14 cellular contexts compared by ENCODE assay signal in the genomic region with DNA sequence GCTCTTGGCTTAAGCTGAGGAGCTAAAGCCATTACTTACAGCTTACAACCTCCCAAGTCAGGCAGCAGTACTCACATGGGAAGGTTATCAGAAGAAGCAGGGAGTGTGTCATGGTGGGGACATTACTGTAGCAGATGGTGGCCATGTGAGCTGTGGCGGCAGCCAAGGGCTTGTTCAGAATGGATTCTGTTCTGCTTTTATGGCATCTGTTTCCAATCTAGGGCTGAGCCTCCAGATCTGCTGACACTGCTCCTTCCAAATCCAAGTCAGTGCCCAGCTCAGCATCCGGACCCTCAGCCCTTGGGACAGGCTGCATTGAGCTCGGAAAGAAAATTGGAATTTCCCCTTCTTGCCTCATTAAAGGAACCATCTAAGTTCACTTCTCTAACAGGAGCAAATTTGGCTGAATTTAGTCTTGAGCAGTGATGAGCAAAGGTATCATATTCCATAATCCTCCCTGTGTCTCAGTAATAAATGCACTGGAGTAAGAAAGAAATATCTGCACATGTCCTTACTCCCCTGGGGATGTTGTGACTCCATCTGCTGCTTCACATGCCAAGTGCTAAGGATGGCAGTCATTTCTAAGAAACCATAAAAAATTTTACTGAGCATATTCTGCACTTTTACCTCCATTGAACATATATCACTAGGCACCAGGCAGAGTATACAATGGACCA.
DNase-seq lines count a peak whose midpoint lies in the region; ATAC-seq and TF ChIP-seq lines count a peak whose summit lies in the region.
"Had no signal": no experiment of that assay in that cellular context is flagged by ENCODE, and none has a peak within 500 bp of the region (broad histone marks: within the 10 kb centered on the region; RNA-seq: fewer than 3 reads in every experiment).

No MANE protein-coding gene starts in this region.

- H3K36me3 ChIP-seq in WERI-Rb-1, result no peaks in the 10 kb centered on the region
- H3K36me3 ChIP-seq: breast epithelium, neutrophil had no signal

- intact Hi-C loops in left ventricle myocardium superior (cut with micrococcal nuclease), result loop anchor here (10.0 kb wide), 1 partner anchor 138 kb away; no protein-coding TSS in a partner anchor
- intact Hi-C loops in activated CD4-positive, alpha-beta T cell treated with anti-CD3 and anti-CD28 coated beads for 36 hours (cut with DNase I, micrococcal nuclease), result no loop called here

- DNase-seq in GM04504 (ENCODE audit: low read depth) (peak; percentile 78), WERI-Rb-1 (peak; percentile 35), left ventricle myocardium superior (peak; percentile 80), stromal cell of bone marrow (ENCODE audit: low read depth) (peak; percentile 79), NCI-H345 treated with DMSO at 0.1 percent for 48 hours (lab: John Stamatoyannopoulos, UW; ENCODE audit: unreplicated experiment) (no peak)
- no peak for DNase-seq in activated CD4-positive, alpha-beta T cell treated with anti-CD3 and anti-CD28 coated beads for 36 hours
- DNase-seq in activated effector memory CD4-positive, alpha-beta T cell treated with anti-CD3 and anti-CD28 coated beads, Interleukin-2, amount 50 U/mL, for 16 hours, result no peak
- DNase-seq: activated CD4-positive, alpha-beta T cell treated with anti-CD3 and anti-CD28 coated beads for 4 hours; NCI-H69 had no signal

- ATAC-seq in left ventricle myocardium superior (peak; percentile 96), GM19023 (IDR thresholded peaks at IDR 0.05; ENCODE audit: unreplicated experiment) (no peak)
- no peak for ATAC-seq in activated CD4-positive, alpha-beta T cell treated with anti-CD3 and anti-CD28 coated beads for 36 hours
- ATAC-seq: activated T-helper 17 cell treated with anti-CD3 and anti-CD28 coated beads, Interleukin-2, amount 50 U/mL, for 72 hours; stimulated activated memory B cell treated with anti-CD40 and anti-IgM and Interleukin-4, amounts not matched to agents 10 μg/mL and 1 μg/mL and 100 μg/mL, for 72 hours had no signal

- H3K9me3 ChIP-seq in WERI-Rb-1 (ENCODE audit: severe bottlenecking), result no peaks in the 10 kb centered on the region
- H3K9me3 ChIP-seq: breast epithelium had no signal

- H3K27ac ChIP-seq in WERI-Rb-1, result no peak overlapping the region
- H3K27ac ChIP-seq: neutrophil had no signal

- TF ChIP-seq CTCF in WERI-Rb-1 (IDR thresholded peaks at IDR 0.05; ENCODE audit: low read depth, low read length), result no peak

- peaks cover 3% of the 10 kb centered on the region for H3K4me1 Mint-ChIP-seq in activated CD4-positive, alpha-beta T cell treated with anti-CD3 and anti-CD28 coated beads for 36 hours
- H3K4me1 Mint-ChIP-seq: stimulated activated memory B cell treated with anti-CD40 and anti-IgM and Interleukin-4, amounts not matched to agents 10 μg/mL and 1 μg/mL and 100 μg/mL, for 72 hours had no signal

- CTCF ChIA-PET in activated CD4-positive, alpha-beta T cell treated with anti-CD3 and anti-CD28 coated beads for 36 hours (lab: Charles Lee), result no interaction called here

- H3K4me3 ChIP-seq in WERI-Rb-1 (ENCODE audit: low read depth, low read length), result no peak overlapping the region

- no peaks in the 10 kb centered on the region for H3K36me3 Mint-ChIP-seq in activated CD4-positive, alpha-beta T cell treated with anti-CD3 and anti-CD28 coated beads for 36 hours (ENCODE audit: low read depth)
- H3K36me3 Mint-ChIP-seq: stimulated activated memory B cell treated with anti-CD40 and anti-IgM and Interleukin-4, amounts not matched to agents 10 μg/mL and 1 μg/mL and 100 μg/mL, for 72 hours had no signal

- no peaks in the 10 kb centered on the region for H3K27me3 ChIP-seq in WERI-Rb-1 (ENCODE audit: insufficient read depth, low read depth, severe bottlenecking)
- H3K27me3 ChIP-seq: breast epithelium had no signal

- no peak overlapping the region for H3K4me3 Mint-ChIP-seq in activated CD4-positive, alpha-beta T cell treated with anti-CD3 and anti-CD28 coated beads for 36 hours
- H3K4me3 Mint-ChIP-seq: activated T-helper 17 cell treated with anti-CD3 and anti-CD28 coated beads, Interleukin-2, amount 50 U/mL, for 72 hours; stimulated activated memory B cell treated with anti-CD40 and anti-IgM and Interleukin-4, amounts not matched to agents 10 μg/mL and 1 μg/mL and 100 μg/mL, for 72 hours had no signal

- H3K27me3 Mint-ChIP-seq in activated CD4-positive, alpha-beta T cell treated with anti-CD3 and anti-CD28 coated beads for 36 hours, result peaks cover 21% of the 10 kb centered on the region

- peaks cover 6% of the 10 kb centered on the region for H3K9me3 Mint-ChIP-seq in activated CD4-positive, alpha-beta T cell treated with anti-CD3 and anti-CD28 coated beads for 36 hours (ENCODE audit: low read depth)

- H3K27ac Mint-ChIP-seq in activated CD4-positive, alpha-beta T cell treated with anti-CD3 and anti-CD28 coated beads for 36 hours, result no peak overlapping the region
- H3K27ac Mint-ChIP-seq: activated T-helper 17 cell treated with anti-CD3 and anti-CD28 coated beads, Interleukin-2, amount 50 U/mL, for 72 hours; stimulated activated memory B cell treated with anti-CD40 and anti-IgM and Interleukin-4, amounts not matched to agents 10 μg/mL and 1 μg/mL and 100 μg/mL, for 72 hours had no signal

- POLR2A ChIA-PET in activated CD4-positive, alpha-beta T cell treated with anti-CD3 and anti-CD28 coated beads for 36 hours (lab: Charles Lee), result no interaction called here

Comparison
In these comparisons a context has a peak if more than half of its experiments do, and no peak if none do; other contexts are left out.
1. DNase-seq: peak in GM04504 (single experiment), WERI-Rb-1 (single experiment), left ventricle myocardium superior (single experiment) and stromal cell of bone marrow (single experiment); none in activated CD4-positive, alpha-beta T cell treated with anti-CD3 and anti-CD28 coated beads for 36 hours (single experiment), activated effector memory CD4-positive, alpha-beta T cell treated with anti-CD3 and anti-CD28 coated beads, Interleukin-2, amount 50 U/mL, for 16 hours (single experiment) and NCI-H345 treated with DMSO at 0.1 percent for 48 hours (single experiment).